ENCODE assay signal across 8 cellular contexts in the genomic region with DNA sequence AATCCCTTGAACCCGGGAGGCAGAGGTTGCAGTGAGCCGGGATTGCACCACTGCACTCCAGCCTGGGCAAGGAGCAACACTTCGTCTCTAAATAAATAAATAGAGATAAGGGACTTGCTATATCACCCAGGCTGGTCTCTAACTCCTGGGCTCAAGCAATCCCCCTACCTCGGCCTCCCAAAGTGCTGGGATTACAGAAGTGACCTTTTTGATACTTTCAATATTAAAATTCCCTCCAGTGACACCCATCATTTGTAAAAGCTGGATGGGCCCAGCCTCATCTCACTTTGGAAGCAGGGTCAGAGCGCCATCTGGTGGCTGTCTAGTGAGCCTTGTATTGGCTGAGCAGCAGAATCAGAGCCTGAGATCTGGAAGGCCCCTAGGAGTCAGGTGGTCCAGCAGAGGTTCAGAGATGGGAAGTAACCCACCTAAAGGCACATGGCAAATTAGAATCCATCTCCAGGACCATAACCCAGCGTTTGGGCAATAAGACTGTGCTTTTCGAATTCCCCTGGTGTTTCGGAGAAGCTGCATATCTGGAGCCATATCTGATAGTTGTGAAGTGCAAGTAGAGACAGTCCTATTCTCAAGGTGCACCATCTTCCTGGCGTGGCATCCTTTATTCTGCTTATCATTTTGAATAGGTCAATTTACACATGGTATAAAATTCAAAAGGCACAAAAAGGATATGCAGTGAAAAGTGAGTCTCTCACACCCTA. TPM values are rescaled to one million over a fixed set of nuclear protein-coding genes. Genes with fewer than 3 reads are reported as not detected.
A peak's percentile ranks its signal among the peaks of the same experiment; 100 is the strongest.
DNase-seq lines count a peak whose midpoint lies in the region; ATAC-seq and TF ChIP-seq lines count a peak whose summit lies in the region.

No MANE protein-coding gene starts in this region.

- WGBS in esophagus squamous epithelium, 2 donors = 30 to 33% methylated on average over 8 to 9 of the region's 9 CpGs

- H3K4me1 Mint-ChIP-seq in natural killer cell = peaks cover 10 to 12% of the 10 kb centered on the region in 2 donors
- peaks cover 17% of the 10 kb centered on the region for H3K4me1 Mint-ChIP-seq in stimulated activated memory B cell treated with anti-CD40 and anti-IgM and Interleukin-4, amounts not matched to agents 10 μg/mL and 1 μg/mL and 100 μg/mL, for 72 hours

- H3K27me3 ChIP-seq in OCI-LY3 (ENCODE audit: low read depth, low read length) = no peaks in the 10 kb centered on the region
- H3K27me3 ChIP-seq in esophagus squamous epithelium = no peaks in the 10 kb centered on the region

- no peak overlapping the region for H3K9ac ChIP-seq in OCI-LY3 (ENCODE audit: low read length)

- TF ChIP-seq RAD21 in Ishikawa (IDR thresholded peaks at IDR 0.05; ENCODE audit: low read depth) = peak; percentile 99

- no peaks in the 10 kb centered on the region for H4K20me1 ChIP-seq in OCI-LY3 (ENCODE audit: insufficient read depth, low read length)

- no peak overlapping the region for H3K4me3 Mint-ChIP-seq in natural killer cell
- no peak overlapping the region for H3K4me3 Mint-ChIP-seq in stimulated activated memory B cell treated with anti-CD40 and anti-IgM and Interleukin-4, amounts not matched to agents 10 μg/mL and 1 μg/mL and 100 μg/mL, for 72 hours

- peak; percentile 91 for TF ChIP-seq CTCF in OCI-LY3 (IDR thresholded peaks at IDR 0.05; ENCODE audit: low read depth, low read length)
- peak; percentile 67 to 95 (median 92) for TF ChIP-seq CTCF in esophagus squamous epithelium (IDR thresholded peaks at IDR 0.05)
- TF ChIP-seq CTCF in natural killer cell (IDR thresholded peaks at IDR 0.05) = peak; percentile 90

- TF ChIP-seq POLR2A in esophagus squamous epithelium (IDR thresholded peaks at IDR 0.05) = no peak

- peaks cover 0 to 5% of the 10 kb centered on the region in 2 donors for H3K27me3 Mint-ChIP-seq in natural killer cell (ENCODE audit: low read depth in 2 of 2)
- no peaks in the 10 kb centered on the region for H3K27me3 Mint-ChIP-seq in stimulated activated memory B cell treated with anti-CD40 and anti-IgM and Interleukin-4, amounts not matched to agents 10 μg/mL and 1 μg/mL and 100 μg/mL, for 72 hours

- no peak for TF ChIP-seq EP300 in Ishikawa (IDR thresholded peaks at IDR 0.05; ENCODE audit: borderline replicate concordance)

- H3K79me2 ChIP-seq in OCI-LY3 (ENCODE audit: low read length) = no peaks in the 10 kb centered on the region

- peak overlapping the region; percentile 8; the same call in 1 of the 2 replicates for H3K4me2 ChIP-seq in OCI-LY3 (ENCODE audit: low read length)

- ATAC-seq in natural killer cell (peak; percentile 47 to 63 (median 59)), GM19463 (IDR thresholded peaks at IDR 0.05; ENCODE audit: unreplicated experiment) (no peak)
- ATAC-seq in stimulated activated memory B cell treated with anti-CD40 and anti-IgM and Interleukin-4, amounts not matched to agents 10 μg/mL and 1 μg/mL and 100 μg/mL, for 72 hours = peak; percentile 78

- no peaks in the 10 kb centered on the region for H3K9me3 Mint-ChIP-seq in natural killer cell
- no peaks in the 10 kb centered on the region for H3K9me3 Mint-ChIP-seq in stimulated activated memory B cell treated with anti-CD40 and anti-IgM and Interleukin-4, amounts not matched to agents 10 μg/mL and 1 μg/mL and 100 μg/mL, for 72 hours

- H2AFZ ChIP-seq in OCI-LY3 (ENCODE audit: low read depth, low read length) = no peak overlapping the region

- H3K4me1 ChIP-seq in OCI-LY3 (ENCODE audit: low read length) (no peaks in the 10 kb centered on the region), esophagus squamous epithelium (peaks cover 0 to 18% (median 0%) of the 10 kb centered on the region in 3 donors)

- no peak overlapping the region for H3K27ac ChIP-seq in OCI-LY3 (ENCODE audit: low read length)
- no peak overlapping the region for H3K27ac ChIP-seq in esophagus squamous epithelium

- H3K36me3 ChIP-seq in OCI-LY3 (replicated peaks; ENCODE audit: low read depth, low read length) (no peaks in the 10 kb centered on the region), esophagus squamous epithelium (no peaks in the 10 kb centered on the region)

- no peaks in the 10 kb centered on the region for H3K9me3 ChIP-seq in OCI-LY3 (ENCODE audit: insufficient read depth, low read length)
- no peaks in the 10 kb centered on the region for H3K9me3 ChIP-seq in esophagus squamous epithelium

- H3K36me3 Mint-ChIP-seq in natural killer cell = no peaks in the 10 kb centered on the region
- H3K36me3 Mint-ChIP-seq in stimulated activated memory B cell treated with anti-CD40 and anti-IgM and Interleukin-4, amounts not matched to agents 10 μg/mL and 1 μg/mL and 100 μg/mL, for 72 hours = no peaks in the 10 kb centered on the region

- intact Hi-C loops in esophagus squamous epithelium (cut with DNase I) = no loop called here
- intact Hi-C loops in natural killer cell (cut with micrococcal nuclease) = loop anchor here (1.0 kb wide), 1 partner anchor 140 kb away; no protein-coding TSS in a partner anchor

- DNase-seq in EL = peak; percentile 73
- DNase-seq in activated T-cell treated with anti-CD3 and anti-CD28 coated beads for 4 hours = peak; percentile 75
- DNase-seq in esophagus squamous epithelium (lab: John Stamatoyannopoulos, UW) = no peak
- peak; percentile 76 for DNase-seq in natural killer cell

- H3K27ac Mint-ChIP-seq in natural killer cell = no peak overlapping the region
- H3K27ac Mint-ChIP-seq in stimulated activated memory B cell treated with anti-CD40 and anti-IgM and Interleukin-4, amounts not matched to agents 10 μg/mL and 1 μg/mL and 100 μg/mL, for 72 hours = no peak overlapping the region

- H3K4me3 ChIP-seq in OCI-LY3 (ENCODE audit: low read length) (no peak overlapping the region), esophagus squamous epithelium (no peak overlapping the region)

TF ChIP-seq in Ishikawa, 13 proteins besides CTCF, POLR2A, EP300 and RAD21:
- TF ChIP-seq EGR1 (IDR thresholded peaks at IDR 0.05) (no peak), TEAD4 (IDR thresholded peaks at IDR 0.05) (no peak), CREB1 (IDR thresholded peaks at IDR 0.05; ENCODE audit: low read depth) (no peak), TAF1 (IDR thresholded peaks at IDR 0.05; ENCODE audit: low read depth) (no peak), NFIC (IDR thresholded peaks at IDR 0.05) (no peak), FOXM1 (IDR thresholded peaks at IDR 0.05; ENCODE audit: borderline replicate concordance, low read depth) (no peak), CEBPB (IDR thresholded peaks at IDR 0.05) (no peak), TCF12 (IDR thresholded peaks at IDR 0.05; ENCODE audit: low read depth) (no peak), YY1 (IDR thresholded peaks at IDR 0.05; ENCODE audit: low read depth) (no peak), ZBTB7A (IDR thresholded peaks at IDR 0.05; ENCODE audit: low read depth) (no peak)
- TF ChIP-seq, protein P1, sequence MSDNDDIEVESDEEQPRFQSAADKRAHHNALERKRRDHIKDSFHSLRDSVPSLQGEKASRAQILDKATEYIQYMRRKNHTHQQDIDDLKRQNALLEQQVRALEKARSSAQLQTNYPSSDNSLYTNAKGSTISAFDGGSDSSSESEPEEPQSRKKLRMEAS (IDR thresholded peaks at IDR 0.05) = no peak
- TF ChIP-seq, protein P2, sequence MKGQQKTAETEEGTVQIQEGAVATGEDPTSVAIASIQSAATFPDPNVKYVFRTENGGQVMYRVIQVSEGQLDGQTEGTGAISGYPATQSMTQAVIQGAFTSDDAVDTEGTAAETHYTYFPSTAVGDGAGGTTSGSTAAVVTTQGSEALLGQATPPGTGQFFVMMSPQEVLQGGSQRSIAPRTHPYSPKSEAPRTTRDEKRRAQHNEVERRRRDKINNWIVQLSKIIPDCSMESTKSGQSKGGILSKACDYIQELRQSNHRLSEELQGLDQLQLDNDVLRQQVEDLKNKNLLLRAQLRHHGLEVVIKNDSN (IDR thresholded peaks at IDR 0.05) = no peak
- TF ChIP-seq, protein P3, sequence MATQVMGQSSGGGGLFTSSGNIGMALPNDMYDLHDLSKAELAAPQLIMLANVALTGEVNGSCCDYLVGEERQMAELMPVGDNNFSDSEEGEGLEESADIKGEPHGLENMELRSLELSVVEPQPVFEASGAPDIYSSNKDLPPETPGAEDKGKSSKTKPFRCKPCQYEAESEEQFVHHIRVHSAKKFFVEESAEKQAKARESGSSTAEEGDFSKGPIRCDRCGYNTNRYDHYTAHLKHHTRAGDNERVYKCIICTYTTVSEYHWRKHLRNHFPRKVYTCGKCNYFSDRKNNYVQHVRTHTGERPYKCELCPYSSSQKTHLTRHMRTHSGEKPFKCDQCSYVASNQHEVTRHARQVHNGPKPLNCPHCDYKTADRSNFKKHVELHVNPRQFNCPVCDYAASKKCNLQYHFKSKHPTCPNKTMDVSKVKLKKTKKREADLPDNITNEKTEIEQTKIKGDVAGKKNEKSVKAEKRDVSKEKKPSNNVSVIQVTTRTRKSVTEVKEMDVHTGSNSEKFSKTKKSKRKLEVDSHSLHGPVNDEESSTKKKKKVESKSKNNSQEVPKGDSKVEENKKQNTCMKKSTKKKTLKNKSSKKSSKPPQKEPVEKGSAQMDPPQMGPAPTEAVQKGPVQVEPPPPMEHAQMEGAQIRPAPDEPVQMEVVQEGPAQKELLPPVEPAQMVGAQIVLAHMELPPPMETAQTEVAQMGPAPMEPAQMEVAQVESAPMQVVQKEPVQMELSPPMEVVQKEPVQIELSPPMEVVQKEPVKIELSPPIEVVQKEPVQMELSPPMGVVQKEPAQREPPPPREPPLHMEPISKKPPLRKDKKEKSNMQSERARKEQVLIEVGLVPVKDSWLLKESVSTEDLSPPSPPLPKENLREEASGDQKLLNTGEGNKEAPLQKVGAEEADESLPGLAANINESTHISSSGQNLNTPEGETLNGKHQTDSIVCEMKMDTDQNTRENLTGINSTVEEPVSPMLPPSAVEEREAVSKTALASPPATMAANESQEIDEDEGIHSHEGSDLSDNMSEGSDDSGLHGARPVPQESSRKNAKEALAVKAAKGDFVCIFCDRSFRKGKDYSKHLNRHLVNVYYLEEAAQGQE (IDR thresholded peaks at IDR 0.05; ENCODE audit: low read depth) = no peak

RNA-seq across cellular contexts. Expression of a gene that starts 18.3 kb away (rescaled TPM):
- total RNA-seq in esophagus squamous epithelium (10 to 100 TPM; 39.6 to 61.4 (median 48.0) TPM), natural killer cell (10 to 100 TPM; 30.0 to 35.6 (median 30.4) TPM)

RNA-seq across cellular contexts. Expression of a gene that starts 40.1 kb away (rescaled TPM):
- total RNA-seq in esophagus squamous epithelium = 10 to 100 TPM in 1 of 4 donors, 1 to 10 TPM in 3; 3.4 to 12.4 (median 5.0) TPM
- total RNA-seq in natural killer cell = under 1 TPM; 0.38 to 0.52 (median 0.50) TPM

RNA-seq across cellular contexts. Expression of a gene that starts 53.2 kb away (rescaled TPM):
- total RNA-seq in esophagus squamous epithelium (1 to 10 TPM in 1 of 4 donors, under 1 TPM in 3; 0.66 to 1.6 (median 0.84) TPM), natural killer cell (not detected)
